Comparison of ENCODE assay signal across 1 cellular context in genomic region chr19:50659318-50660082, GRCh38.
TF ChIP-seq lines count a peak whose summit lies in the region.

No MANE protein-coding gene starts in this region.

TF ChIP-seq in K562, 482 proteins besides CTCF, POLR2A, EP300 and RAD21:
- TF ChIP-seq HMBOX1 (IDR thresholded peaks at IDR 0.05): no peak
- TF ChIP-seq ZNF512 (tag; IDR thresholded peaks at IDR 0.05): peak; percentile 89
- no peak for TF ChIP-seq ETV1 (tag; conservative IDR thresholded peaks at IDR 0.05; ENCODE audit: low read depth)
- no peak for TF ChIP-seq CEBPG (CRISPR knock-in tag; IDR thresholded peaks at IDR 0.05)
- no peak for TF ChIP-seq CEBPG (tag; conservative IDR thresholded peaks at IDR 0.05 in 1 of 2, IDR thresholded peaks at IDR 0.05 in 1 of 2)
- TF ChIP-seq VEZF1 (CRISPR knock-in tag; IDR thresholded peaks at IDR 0.05): peak; percentile 16; the same call in 1 of the 2 replicates
- TF ChIP-seq KLF6 (CRISPR knock-in tag; IDR thresholded peaks at IDR 0.05; ENCODE audit: borderline replicate concordance): no peak
- no peak for TF ChIP-seq ZNF140 (CRISPR knock-in tag; IDR thresholded peaks at IDR 0.05)
- peak; percentile 83; the same call in 1 of the 2 replicates for TF ChIP-seq ZBTB7A (IDR thresholded peaks at IDR 0.05; ENCODE audit: borderline replicate concordance, control insufficient read depth, low read depth, low read length)
- TF ChIP-seq EZH2 (IDR thresholded peaks at IDR 0.05; ENCODE audit: borderline replicate concordance, low read depth, low read length): no peak
- no peak for TF ChIP-seq L3MBTL2 (IDR thresholded peaks at IDR 0.05)
